Comparison of ENCODE assay signal across 8 cellular contexts in genomic region chr22:42069801-42070516, GRCh38. TPM values are rescaled to one million over a fixed set of nuclear protein-coding genes. Genes with fewer than 3 reads are reported as not detected.
DNase-seq lines count a peak whose midpoint lies in the region; ATAC-seq and TF ChIP-seq lines count a peak whose summit lies in the region.

No MANE protein-coding gene starts in this region.

- CTCF ChIA-PET in T-cell (lab: Charles Lee), result interaction anchor here in 1 of 2 donors (0.6 to 1.1 kb wide), 4 partner anchors 10 to 1354 kb away, joined by 3 to 5 read pairs (median 4); partner anchors contain the start of gene NDUFA6

- H3K4me3 ChIP-seq in GM08714 (ENCODE audit: low read length) (peak overlapping the region; percentile 58; the same call in 1 of the 2 replicates), fibroblast of the aortic adventitia (ENCODE audit: low read depth, low read length) (peak overlapping the region; percentile 69)

- H3K4me1 Mint-ChIP-seq in T-cell, result peaks cover 28 to 45% (median 36%) of the 10 kb centered on the region in 3 donors

- POLR2A ChIA-PET in T-cell (lab: Charles Lee), result interaction anchor here in 1 of 2 donors (0.6 to 1.2 kb wide), 2 partner anchors 10 to 103 kb away, joined by 3 to 6 read pairs; partner anchors contain the start of gene SMDT1

- H3K27ac Mint-ChIP-seq in T-cell, result peak overlapping the region; percentile 81 to 93

- ATAC-seq in HG02759 (IDR thresholded peaks at IDR 0.05; ENCODE audit: unreplicated experiment), result peak; percentile 10
- ATAC-seq in T-cell (replicated peaks in 1 of 4), result peak in 2 of 4 experiments; percentile 15 to 18
- peak; percentile 10 for ATAC-seq in omental fat pad (ENCODE audit: low FRiP score)
- ATAC-seq in HG02870 (IDR thresholded peaks at IDR 0.05; ENCODE audit: unreplicated experiment), result no peak

- DNase-seq in T-cell (peak in 3 of 34 experiments; percentile 2 to 8 (median 7)), fibroblast of the aortic adventitia (ENCODE audit: low read depth) (no peak), omental fat pad (ENCODE audit: low spot score) (no peak), SW480 (ENCODE audit: low spot score) (no peak), UCSD-AML1 (lab: John Stamatoyannopoulos, UW; ENCODE audit: unreplicated experiment) (no peak)

- peaks cover 20% of the 10 kb centered on the region for H3K36me3 Mint-ChIP-seq in T-cell

- H3K27me3 Mint-ChIP-seq in T-cell, result no peaks in the 10 kb centered on the region

- H3K9me3 Mint-ChIP-seq in T-cell, result no peaks in the 10 kb centered on the region

- TF ChIP-seq CTCF in fibroblast of the aortic adventitia (IDR thresholded peaks at IDR 0.05; ENCODE audit: insufficient read depth, low read length), result no peak
- TF ChIP-seq CTCF in omental fat pad (IDR thresholded peaks at IDR 0.05), result no peak

- H3K4me3 Mint-ChIP-seq in T-cell, result peak overlapping the region; percentile 84 to 92 (median 92)

RNA-seq across cellular contexts. Expression of gene NAGA, which starts 0.7 kb away (rescaled TPM):
- total RNA-seq in T-cell (10 to 100 TPM in 3 of 5 donors, 1 to 10 TPM in 2; 6.9 to 14.3 (median 11.6) TPM), fibroblast of the aortic adventitia (ENCODE audit: low replicate concordance) (14.8 and 39.5 TPM in 2 replicates), omental fat pad (10 to 100 TPM; 24.8 to 47.6 (median 35.3) TPM)

RNA-seq across cellular contexts. Expression of gene PHETA2, which starts 4.1 kb away (rescaled TPM):
- total RNA-seq in T-cell (1 to 10 TPM in 3 of 5 donors, under 1 TPM in 2; 0.83 to 2.0 (median 1.5) TPM), fibroblast of the aortic adventitia (ENCODE audit: low replicate concordance) (18.1 and 29.8 TPM in 2 replicates), omental fat pad (10 to 100 TPM in 3 of 4 donors, 1 to 10 TPM in 1; 9.3 to 22.5 (median 13.9) TPM)

RNA-seq across cellular contexts. Expression of gene SMDT1, which starts 9.5 kb away (rescaled TPM):
- 100 to 1,000 TPM; 101 to 176 (median 114) TPM for total RNA-seq in T-cell
- 8.0 and 10.2 TPM in 2 replicates for total RNA-seq in fibroblast of the aortic adventitia (ENCODE audit: low replicate concordance)
- 10 to 100 TPM in 3 of 4 donors, 1 to 10 TPM in 1; 9.9 to 16.2 (median 12.2) TPM for total RNA-seq in omental fat pad

RNA-seq across cellular contexts. Expression of gene NDUFA6, which starts 20.6 kb away (rescaled TPM):
- total RNA-seq in T-cell (10 to 100 TPM; 36.6 to 52.3 (median 39.6) TPM), fibroblast of the aortic adventitia (ENCODE audit: low replicate concordance) (51.2 and 66.8 TPM in 2 replicates), omental fat pad (10 to 100 TPM; 55.5 to 59.3 (median 57.7) TPM)
